Comparison of ENCODE assay signal across 8 cellular contexts in the genomic region with DNA sequence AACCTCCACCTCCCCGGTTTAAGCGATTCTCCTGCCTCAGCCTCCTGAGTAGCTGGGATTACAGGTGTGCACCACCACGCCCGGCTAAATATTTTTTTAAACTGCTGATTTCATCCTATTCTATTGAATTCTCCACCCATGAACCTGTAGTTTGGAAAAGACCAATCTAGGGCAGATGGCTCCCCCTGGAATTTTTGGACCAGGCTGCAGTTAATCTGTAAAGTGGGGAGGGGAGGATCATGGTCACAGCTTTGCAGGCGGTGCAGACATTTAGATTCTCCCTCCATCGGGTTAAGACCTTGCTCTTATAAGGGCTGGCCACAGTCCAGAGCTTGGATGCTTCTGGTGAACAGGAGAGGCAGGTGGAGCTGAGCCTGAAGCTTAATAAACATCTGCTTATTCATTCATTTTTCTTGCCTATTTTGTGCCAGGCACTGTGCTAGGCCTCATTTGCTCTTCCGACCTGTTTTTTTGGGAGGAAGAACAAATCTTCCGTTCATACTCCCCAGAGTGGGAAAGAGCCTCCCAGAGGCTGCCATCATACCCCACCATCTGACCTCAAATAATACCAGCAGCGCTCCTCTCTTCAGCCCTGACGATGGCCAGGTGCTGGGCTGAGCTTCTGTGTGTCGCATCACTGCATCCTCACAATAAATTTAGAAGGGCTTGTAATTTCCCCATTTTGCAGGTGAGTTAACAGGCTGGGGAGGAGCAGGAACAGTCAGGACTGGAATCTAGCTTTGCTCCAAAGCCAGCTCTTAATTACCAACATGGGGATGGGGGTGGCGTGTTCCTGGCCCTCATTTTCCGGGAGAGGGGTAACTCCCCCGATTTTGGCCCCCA. TPM values are rescaled to one million over a fixed set of nuclear protein-coding genes. Genes with fewer than 3 reads are reported as not detected.
A peak's percentile ranks its signal among the peaks of the same experiment; 100 is the strongest.
DNase-seq lines count a peak whose midpoint lies in the region; TF ChIP-seq lines count a peak whose summit lies in the region.

No MANE protein-coding gene starts in this region.

- peak overlapping the region; percentile 80 for H3K4me3 Mint-ChIP-seq in activated T-cell treated with anti-CD3 and anti-CD28 coated beads, Interleukin-2, amount 50 U/mL, for 24 hours

- H3K9ac ChIP-seq in iPS-18a (ENCODE audit: low read length): peak overlapping the region; percentile 55

- intact Hi-C loops in testis (cut with DNase I; ENCODE audit: low total_unique reads): no loop called here

- no peaks in the 10 kb centered on the region for H3K27me3 Mint-ChIP-seq in activated T-cell treated with anti-CD3 and anti-CD28 coated beads, Interleukin-2, amount 50 U/mL, for 24 hours

- peaks cover 14% of the 10 kb centered on the region for H3K36me3 ChIP-seq in iPS-18a (ENCODE audit: control insufficient read depth, low read depth, low read length)
- no peaks in the 10 kb centered on the region for H3K36me3 ChIP-seq in testis (ENCODE audit: low read depth, missing control alignments)

- TF ChIP-seq CTCF in WI38 (IDR thresholded peaks at IDR 0.05; ENCODE audit: low read depth, low read length) (no peak), testis (IDR thresholded peaks at IDR 0.05) (no peak)

- H3K4me1 ChIP-seq in iPS-18a (ENCODE audit: control insufficient read depth, low read depth, low read length): peaks cover 13% of the 10 kb centered on the region
- H3K4me1 ChIP-seq in testis: peaks cover 23% of the 10 kb centered on the region

- TF ChIP-seq POLR2A in testis (IDR thresholded peaks at IDR 0.05): no peak

- peaks cover 62% of the 10 kb centered on the region for H3K36me3 Mint-ChIP-seq in activated T-cell treated with anti-CD3 and anti-CD28 coated beads, Interleukin-2, amount 50 U/mL, for 24 hours (ENCODE audit: low read depth)

- H3K9me3 ChIP-seq in iPS-18a (ENCODE audit: control insufficient read depth, low read depth, low read length) (no peaks in the 10 kb centered on the region), testis (no peaks in the 10 kb centered on the region)

- no peaks in the 10 kb centered on the region for H3K9me3 Mint-ChIP-seq in activated T-cell treated with anti-CD3 and anti-CD28 coated beads, Interleukin-2, amount 50 U/mL, for 24 hours

- peak overlapping the region; percentile 90 for H3K27ac Mint-ChIP-seq in activated T-cell treated with anti-CD3 and anti-CD28 coated beads, Interleukin-2, amount 50 U/mL, for 24 hours

- peak overlapping the region; percentile 73 for H3K4me3 ChIP-seq in WI38 (ENCODE audit: low read depth, low read length)
- peak overlapping the region; percentile 66 for H3K4me3 ChIP-seq in iPS-18a (ENCODE audit: low read length)
- peak overlapping the region; percentile 79 to 86 for H3K4me3 ChIP-seq in testis

- H3K27ac ChIP-seq in iPS-18a (ENCODE audit: low read length): no peak overlapping the region
- H3K27ac ChIP-seq in testis: peak overlapping the region; percentile 76 to 95

- WGBS in testis, 2 donors: 32 to 35% methylated on average over 14 of the region's 14 CpGs

- H3K27me3 ChIP-seq in iPS-18a (ENCODE audit: control insufficient read depth, insufficient read depth, low read length): no peaks in the 10 kb centered on the region
- no peaks in the 10 kb centered on the region for H3K27me3 ChIP-seq in testis

- H3K4me1 Mint-ChIP-seq in activated T-cell treated with anti-CD3 and anti-CD28 coated beads, Interleukin-2, amount 50 U/mL, for 24 hours (ENCODE audit: low read depth): peaks cover 59% of the 10 kb centered on the region

- DNase-seq in activated T-cell treated with anti-CD3 and anti-CD28 coated beads, Interleukin-2, amount 50 U/mL, for 24 hours: no peak
- no peak for DNase-seq in activated T-cell treated with anti-CD3 and anti-CD28 coated beads for 4 hours
- no peak for DNase-seq in testis
- DNase-seq in 8988T: no peak
- DNase-seq in A172 (ENCODE audit: low spot score): no peak
- DNase-seq in activated CD8-positive, alpha-beta memory T cell treated with anti-CD3 and anti-CD28 coated beads, Interleukin-2, amount 50 U/mL, for 48 hours: no peak

RNA-seq across cellular contexts. Expression of a gene that starts 0.9 kb away (rescaled TPM):
- 10 to 100 TPM; 57.0 to 84.9 TPM for total RNA-seq in testis
- 34.5 TPM for polyA plus RNA-seq in testis (ENCODE audit: insufficient read depth, low read depth, low replicate concordance)
- total RNA-seq in A172 (2014; rRNA removed; shearing (Covaris generic)): 2.6 and 6.0 TPM in 2 replicates

RNA-seq across cellular contexts. Expression of a gene that starts 3.7 kb away (rescaled TPM):
- 10 to 100 TPM; 17.3 to 31.2 TPM for total RNA-seq in testis
- polyA plus RNA-seq in testis (ENCODE audit: insufficient read depth, low read depth, low replicate concordance): 18.4 TPM
- 7.3 and 20.2 TPM in 2 replicates for total RNA-seq in A172 (2014; rRNA removed; shearing (Covaris generic))

RNA-seq across cellular contexts. Expression of a gene that starts 6.3 kb away (rescaled TPM):
- total RNA-seq in testis: 10 to 100 TPM; 37.6 to 38.0 TPM
- 21.7 TPM for polyA plus RNA-seq in testis (ENCODE audit: insufficient read depth, low read depth, low replicate concordance)
- total RNA-seq in A172 (2014; rRNA removed; shearing (Covaris generic)): 13.0 and 21.6 TPM in 2 replicates

RNA-seq across cellular contexts. Expression of a gene that starts 7.7 kb away (rescaled TPM):
- total RNA-seq in testis: 100 to 1,000 TPM; 264 to 281 TPM
- polyA plus RNA-seq in testis (ENCODE audit: insufficient read depth, low read depth, low replicate concordance): 163 TPM
- 143 and 169 TPM in 2 replicates for total RNA-seq in A172 (2014; rRNA removed; shearing (Covaris generic))

RNA-seq across cellular contexts. Expression of a gene that starts 22.7 kb away (rescaled TPM):
- total RNA-seq in testis: 10 to 100 TPM; 10.3 to 13.0 TPM
- 6.6 TPM for polyA plus RNA-seq in testis (ENCODE audit: insufficient read depth, low read depth, low replicate concordance)
- 0.62 and 6.5 TPM in 2 replicates for total RNA-seq in A172 (2014; rRNA removed; shearing (Covaris generic))
